ENCODE assay signal across 8 cellular contexts in the genomic region with DNA sequence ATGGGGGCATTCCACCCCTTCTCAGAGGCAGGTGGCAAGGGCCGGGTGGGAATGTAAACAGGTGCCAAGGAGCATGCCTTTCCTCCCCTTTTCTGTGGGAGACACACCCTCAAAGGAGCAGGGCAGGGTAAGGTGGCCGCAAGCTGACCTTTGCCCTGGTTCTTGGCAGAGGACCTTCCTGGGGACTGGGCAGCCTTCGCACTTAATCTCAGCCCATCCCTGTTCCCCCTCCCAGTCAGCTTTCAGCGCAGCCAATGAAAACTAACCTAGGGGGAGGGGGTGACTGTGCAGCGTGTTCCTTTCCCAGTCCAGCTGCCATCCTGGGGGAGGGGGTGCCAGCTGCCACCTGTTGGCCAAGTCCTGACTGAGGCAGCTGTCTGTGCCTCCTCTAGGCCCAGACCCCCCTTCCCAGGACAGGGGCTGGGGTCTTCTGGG. TPM values are rescaled to one million over a fixed set of nuclear protein-coding genes. Genes with fewer than 3 reads are reported as not detected.
A peak's percentile ranks its signal among the peaks of the same experiment; 100 is the strongest.
DNase-seq lines count a peak whose midpoint lies in the region; ATAC-seq, FAIRE-seq and TF ChIP-seq lines count a peak whose summit lies in the region.

No MANE protein-coding gene starts in this region.

- CTCF ChIA-PET in activated CD4-positive, alpha-beta T cell treated with anti-CD3 and anti-CD28 coated beads, Interleukin-2, amount 10 ng/mL, durations not matched to agents 7 days and 5 days (lab: Charles Lee), result interaction anchor here (1.5 to 20.1 kb wide), 2 partner anchors 16 to 160 kb away, joined by 4 to 420 read pairs; a partner anchor contains a TSS

- H3K27ac ChIP-seq in SK-N-MC (peak overlapping the region; percentile 22; the same call in 1 of the 2 replicates), gastroesophageal sphincter (peak overlapping the region in 3 of 4 donors; percentile 89 to 92 (median 89))

- FAIRE-seq in urothelium cell line (lab: Jason Lieb, UNC), result no peak

- no peaks in the 10 kb centered on the region for H3K27me3 ChIP-seq in gastroesophageal sphincter

- H3K27me3 Mint-ChIP-seq in activated CD4-positive, alpha-beta T cell treated with anti-CD3 and anti-CD28 coated beads, Interleukin-2, amount 10 ng/mL, durations not matched to agents 7 days and 5 days, result no peaks in the 10 kb centered on the region

- no CpG with 5 or more reads among the region's 5 CpGs for WGBS in gastroesophageal sphincter (ENCODE audit: low coverage in 1 of 2), 2 donors

- no peak for TF ChIP-seq POLR2A in gastroesophageal sphincter (IDR thresholded peaks at IDR 0.05)

- H3K4me1 Mint-ChIP-seq in activated CD4-positive, alpha-beta T cell treated with anti-CD3 and anti-CD28 coated beads, Interleukin-2, amount 10 ng/mL, durations not matched to agents 7 days and 5 days, result peaks cover 42% of the 10 kb centered on the region

- no peak for ATAC-seq in gastroesophageal sphincter

- POLR2A ChIA-PET in activated CD4-positive, alpha-beta T cell treated with anti-CD3 and anti-CD28 coated beads, Interleukin-2, amount 10 ng/mL, durations not matched to agents 7 days and 5 days (lab: Charles Lee), result interaction anchor here (1.9 kb wide), 1 partner anchor 20 kb away, joined by 6 read pairs; a partner anchor contains a TSS

- peaks cover 0 to 69% (median 15%) of the 10 kb centered on the region in 3 donors for H3K4me1 ChIP-seq in gastroesophageal sphincter

- H3K36me3 ChIP-seq in SK-N-MC (ENCODE audit: insufficient read depth, low read length), result peaks cover 56% of the 10 kb centered on the region
- H3K36me3 ChIP-seq in gastroesophageal sphincter, result peaks cover 0 to 27% of the 10 kb centered on the region in 2 donors

- H3K27ac Mint-ChIP-seq in activated CD4-positive, alpha-beta T cell treated with anti-CD3 and anti-CD28 coated beads, Interleukin-2, amount 10 ng/mL, durations not matched to agents 7 days and 5 days, result peak overlapping the region; percentile 94

- H3K9ac ChIP-seq in SK-N-MC (ENCODE audit: insufficient read length), result no peak overlapping the region

- no peaks in the 10 kb centered on the region for H3K9me3 Mint-ChIP-seq in activated CD4-positive, alpha-beta T cell treated with anti-CD3 and anti-CD28 coated beads, Interleukin-2, amount 10 ng/mL, durations not matched to agents 7 days and 5 days

- no peak for TF ChIP-seq EP300 in gastroesophageal sphincter (IDR thresholded peaks at IDR 0.05)

- no peak for DNase-seq in activated CD4-positive, alpha-beta T cell treated with anti-CD3 and anti-CD28 coated beads, Interleukin-2, amount 10 ng/mL, durations not matched to agents 7 days and 5 days
- DNase-seq in activated CD4-positive, alpha-beta T cell treated with anti-CD3 and anti-CD28 coated beads, Interleukin-2, amount 50 U/mL, for 4 hours, result no peak
- DNase-seq in SK-N-MC (ENCODE audit: low read depth, low spot score) (no peak), skeletal muscle cell (ENCODE audit: low read depth) (peak; percentile 53), urothelium cell line (ENCODE audit: low spot score) (no peak), NCI-H2227 treated with DMSO at 0.1 percent for 48 hours (lab: John Stamatoyannopoulos, UW) (no peak), SKM-1 treated with dmso at 0.1 percent for 144 hours (lab: John Stamatoyannopoulos, UW; ENCODE audit: unreplicated experiment) (no peak)

- H3K4me3 ChIP-seq in SK-N-MC (no peak overlapping the region), gastroesophageal sphincter (no peak overlapping the region), skeletal muscle cell (ENCODE audit: low read depth, low read length) (peak overlapping the region; percentile 89)

- peaks cover 11% of the 10 kb centered on the region for H3K36me3 Mint-ChIP-seq in activated CD4-positive, alpha-beta T cell treated with anti-CD3 and anti-CD28 coated beads, Interleukin-2, amount 10 ng/mL, durations not matched to agents 7 days and 5 days (ENCODE audit: low read depth)

- H3K4me3 Mint-ChIP-seq in activated CD4-positive, alpha-beta T cell treated with anti-CD3 and anti-CD28 coated beads, Interleukin-2, amount 10 ng/mL, durations not matched to agents 7 days and 5 days, result peak overlapping the region; percentile 89

- H3K9me3 ChIP-seq in SK-N-MC (ENCODE audit: low read depth, low read length), result no peaks in the 10 kb centered on the region
- no peaks in the 10 kb centered on the region for H3K9me3 ChIP-seq in gastroesophageal sphincter

- no peak for TF ChIP-seq CTCF in gastroesophageal sphincter (IDR thresholded peaks at IDR 0.05)

RNA-seq across cellular contexts. Expression of a gene that starts 2.8 kb away (rescaled TPM):
- total RNA-seq in activated CD4-positive, alpha-beta T cell treated with anti-CD3 and anti-CD28 coated beads, Interleukin-2, amount 10 ng/mL, durations not matched to agents 7 days and 5 days, result 10 to 100 TPM; 44.9 to 45.1 TPM
- 10 to 100 TPM in 1 of 4 donors, 1 to 10 TPM in 3; 3.4 to 10.8 (median 4.7) TPM for total RNA-seq in gastroesophageal sphincter

RNA-seq across cellular contexts. Expression of a gene that starts 18.0 kb away (rescaled TPM):
- total RNA-seq in activated CD4-positive, alpha-beta T cell treated with anti-CD3 and anti-CD28 coated beads, Interleukin-2, amount 10 ng/mL, durations not matched to agents 7 days and 5 days, result 1 to 10 TPM; 7.3 TPM
- total RNA-seq in gastroesophageal sphincter, result 1 to 10 TPM in 2 of 4 donors, under 1 TPM in 1, not detected in 1; 0.94 to 2.0 (median 1.8) TPM

RNA-seq across cellular contexts. Expression of a gene that starts 20.6 kb away (rescaled TPM):
- 1 to 10 TPM; 2.1 to 2.3 TPM for total RNA-seq in activated CD4-positive, alpha-beta T cell treated with anti-CD3 and anti-CD28 coated beads, Interleukin-2, amount 10 ng/mL, durations not matched to agents 7 days and 5 days
- 1 to 10 TPM in 2 of 4 donors, not detected in 2; 1.1 to 2.8 TPM for total RNA-seq in gastroesophageal sphincter

RNA-seq across cellular contexts. Expression of a gene that starts 26.8 kb away (rescaled TPM):
- 1,000 to 10,000 TPM; 1,884 to 2,250 TPM for total RNA-seq in activated CD4-positive, alpha-beta T cell treated with anti-CD3 and anti-CD28 coated beads, Interleukin-2, amount 10 ng/mL, durations not matched to agents 7 days and 5 days
- total RNA-seq in gastroesophageal sphincter, result 100 to 1,000 TPM; 317 to 834 (median 683) TPM

RNA-seq across cellular contexts. Expression of a gene that starts 29.0 kb away (rescaled TPM):
- total RNA-seq in activated CD4-positive, alpha-beta T cell treated with anti-CD3 and anti-CD28 coated beads, Interleukin-2, amount 10 ng/mL, durations not matched to agents 7 days and 5 days, result 10 to 100 TPM; 11.0 to 11.8 TPM
- total RNA-seq in gastroesophageal sphincter, result 100 to 1,000 TPM; 185 to 219 (median 196) TPM
